17 cellular contexts compared by ENCODE assay signal in the genomic region with DNA sequence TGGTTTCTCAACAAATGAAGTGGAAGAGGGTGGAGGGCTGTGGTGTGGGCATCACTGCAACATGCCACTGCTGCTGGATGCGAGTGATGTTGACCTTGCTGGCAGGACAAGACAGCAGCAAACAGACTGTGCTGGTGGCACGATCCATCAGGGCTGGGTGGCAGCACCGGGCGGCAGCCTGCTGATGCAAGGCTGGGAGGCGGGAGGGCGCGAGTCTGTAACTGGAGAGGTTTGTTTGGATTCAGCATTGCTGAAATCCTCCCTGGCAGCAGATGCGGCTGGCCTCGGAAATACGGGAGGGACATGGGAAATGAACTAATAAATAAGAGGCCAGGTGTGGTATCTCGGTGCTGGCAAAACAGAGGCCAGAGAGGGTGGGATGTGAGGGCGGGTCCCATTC.
DNase-seq lines count a peak whose midpoint lies in the region; ATAC-seq lines count a peak whose summit lies in the region.
"Had no signal": no experiment of that assay in that cellular context is flagged by ENCODE, and none has a peak within 500 bp of the region (broad histone marks: within the 10 kb centered on the region; RNA-seq: fewer than 3 reads in every experiment).

No MANE protein-coding gene starts in this region.

- ATAC-seq in GM19324 (IDR thresholded peaks at IDR 0.05; ENCODE audit: low FRiP score, unreplicated experiment) (no peak), GM18868 (IDR thresholded peaks at IDR 0.05; ENCODE audit: unreplicated experiment) (no peak)
- ATAC-seq: K562 had no signal

- DNase-seq in NCI-H1105 treated with DMSO at 0.1 percent for 48 hours (lab: John Stamatoyannopoulos, UW) (peak; percentile 36), NCI-H1105 (lab: John Stamatoyannopoulos, UW) (no peak), Ammon's horn (ENCODE audit: low spot score) (peak; percentile 11), DMS153 treated with DMSO at 0.1 percent for 48 hours (lab: John Stamatoyannopoulos, UW; ENCODE audit: unreplicated experiment) (peak; percentile 41), NCI-H748 treated with DMSO at 0.1 percent for 48 hours (lab: John Stamatoyannopoulos, UW) (peak; percentile 1), GDM1 (lab: John Stamatoyannopoulos, UW) (no peak)
- DNase-seq: EL, NCI-H1436 treated with DMSO at 0.1 percent for 48 hours, NCI-H2081, NCI-H446 treated with DMSO at 0.1 percent for 48 hours, NCI-H69, OCI-M1, T-helper 1 cell, T-helper 9 cell had no signal

Comparison
In these comparisons a context has a peak if more than half of its experiments do, and no peak if none do; other contexts are left out.
1. DNase-seq: peak in NCI-H1105 treated with DMSO at 0.1 percent for 48 hours (single experiment), Ammon's horn (single experiment), DMS153 treated with DMSO at 0.1 percent for 48 hours (single experiment) and NCI-H748 treated with DMSO at 0.1 percent for 48 hours (single experiment); none in NCI-H1105 (single experiment) and GDM1 (single experiment).